Comparison of ENCODE assay signal across 1 cellular context in the genomic region with DNA sequence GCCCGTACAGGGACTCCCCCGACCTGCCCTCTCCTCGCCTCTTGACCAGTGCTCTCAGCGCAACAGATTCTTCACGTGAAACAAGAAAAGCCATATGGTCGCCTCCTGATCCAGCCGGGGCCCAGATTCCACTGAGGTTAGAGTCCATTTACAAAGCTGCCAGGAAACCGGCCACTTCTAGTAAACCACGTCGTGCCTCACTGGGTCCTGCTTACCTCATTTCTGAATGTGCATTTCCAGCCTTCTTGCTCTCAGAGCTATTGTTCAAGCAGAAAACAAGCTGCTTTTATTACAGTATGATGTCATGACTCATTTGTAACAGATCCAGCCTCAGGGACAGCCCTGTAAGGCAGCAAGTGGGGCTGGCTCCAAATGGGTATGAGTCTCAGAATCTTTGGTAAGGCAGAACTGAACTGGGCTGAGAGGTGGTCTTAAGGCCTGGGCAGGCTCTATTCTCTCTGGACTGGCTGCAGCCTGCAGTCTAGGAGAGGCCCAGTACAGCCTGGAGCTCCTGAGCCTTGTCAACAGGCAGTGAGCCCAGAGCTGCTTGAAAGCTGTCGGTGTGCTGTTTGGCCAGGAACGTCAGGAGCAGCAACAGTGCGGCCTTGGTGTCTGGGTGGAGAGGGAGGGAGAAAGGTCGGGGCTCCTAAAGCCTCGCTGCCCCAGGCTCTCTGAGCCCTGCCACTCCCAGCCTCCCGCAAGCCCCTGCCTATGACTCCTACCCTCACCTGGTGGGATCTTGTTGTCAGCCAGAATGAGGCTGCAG.
TF ChIP-seq lines count a peak whose summit lies in the region.

No MANE protein-coding gene starts in this region.

TF ChIP-seq in GM12878, 131 proteins besides CTCF, POLR2A, EP300 and RAD21:
- TF ChIP-seq POLR2AphosphoS5 (IDR thresholded peaks at IDR 0.05; ENCODE audit: low read length) (0 out of 2 replicates have a peak, but pooled peaks have one; percentile 3), SMAD5 (IDR thresholded peaks at IDR 0.05; ENCODE audit: low read depth) (0 out of 2 replicates have a peak, but pooled peaks have one; percentile 27), ATF7 (IDR thresholded peaks at IDR 0.05; ENCODE audit: low read depth) (0 out of 2 replicates have a peak, but pooled peaks have one; percentile 45), RUNX3 (IDR thresholded peaks at IDR 0.05; ENCODE audit: low read length) (no peak), POLR2AphosphoS2 (IDR thresholded peaks at IDR 0.05; ENCODE audit: low read depth, low read length) (no peak)
TF ChIP-seq in GM12878: peak in this region for 3.
